17 cellular contexts compared by ENCODE assay signal in genomic region chr3:1908651-1909445, GRCh38.
DNase-seq lines count a peak whose midpoint lies in the region; TF ChIP-seq lines count a peak whose summit lies in the region.
"Had no signal": no experiment of that assay in that cellular context is flagged by ENCODE, and none has a peak within 500 bp of the region (broad histone marks: within the 10 kb centered on the region; RNA-seq: fewer than 3 reads in every experiment).

No MANE protein-coding gene starts in this region.

- no peaks in the 10 kb centered on the region for H3K36me3 ChIP-seq in prostate gland
- H3K36me3 ChIP-seq in brain microvascular endothelial cell (replicated peaks) = no peaks in the 10 kb centered on the region
- H3K36me3 ChIP-seq: MG63, Peyer's patch had no signal

- WGBS in prostate gland = 29% methylated on average over 2 of the region's 2 CpGs

- H3K4me3 ChIP-seq in prostate gland (no peak overlapping the region), brain microvascular endothelial cell (ENCODE audit: low read depth, low read length) (no peak overlapping the region)
- H3K4me3 ChIP-seq: MG63, Peyer's patch, SK-N-MC had no signal

- intact Hi-C loops in prostate gland (cut with DNase I) = no loop called here

- TF ChIP-seq CTCF in prostate gland (IDR thresholded peaks at IDR 0.05) (no peak), brain microvascular endothelial cell (IDR thresholded peaks at IDR 0.05; ENCODE audit: low read depth, low read length, missing control alignments) (no peak)

- H3K4me1 ChIP-seq in prostate gland (replicated peaks) = no peaks in the 10 kb centered on the region
- H3K4me1 ChIP-seq: Peyer's patch had no signal

- DNase-seq in G401 (ENCODE audit: low spot score) (peak; percentile 70), NCI-H524 (lab: John Stamatoyannopoulos, UW) (peak; percentile 7 to 66), cerebellar cortex (ENCODE audit: low spot score) (peak; percentile 58), prostate gland (ENCODE audit: low spot score) (peak; percentile 13), middle frontal gyrus (ENCODE audit: extremely low spot score, low spot score) (no peak), brain microvascular endothelial cell (no peak), amygdala (lab: John Stamatoyannopoulos, UW) (no peak)
- DNase-seq: ACHN, AML-193, COR-L47, DMS153, MG63, NCI-H1930, NCI-H2171 treated with DMSO at 0.1 percent for 48 hours, Peyer's patch had no signal

- no peak for TF ChIP-seq POLR2A in prostate gland (IDR thresholded peaks at IDR 0.05)

- no peaks in the 10 kb centered on the region for H3K9me3 ChIP-seq in prostate gland
- H3K9me3 ChIP-seq: MG63, Peyer's patch had no signal

- no peaks in the 10 kb centered on the region for H3K27me3 ChIP-seq in prostate gland (replicated peaks; ENCODE audit: insufficient read depth)
- no peaks in the 10 kb centered on the region for H3K27me3 ChIP-seq in brain microvascular endothelial cell (replicated peaks)
- H3K27me3 ChIP-seq: MG63, Peyer's patch had no signal

- in situ Hi-C loops in G401 (cut with HindIII; ENCODE audit: low sequenced_read_pairs) = no loop called here
- in situ Hi-C loops in brain microvascular endothelial cell (cut with HindIII; ENCODE audit: low pct_ligation_motif_present, low sequenced_read_pairs) = no loop called here

- no peak overlapping the region for H3K27ac ChIP-seq in prostate gland
- H3K27ac ChIP-seq in brain microvascular endothelial cell = no peak overlapping the region
- H3K27ac ChIP-seq: KMS-11, Peyer's patch, SK-N-MC had no signal

Comparison
In these comparisons a context has a peak if more than half of its experiments do, and no peak if none do; other contexts are left out.
1. DNase-seq: peak in G401 (single experiment), NCI-H524 (2 of 2), cerebellar cortex (single experiment) and prostate gland (single experiment); none in middle frontal gyrus (single experiment), brain microvascular endothelial cell (single experiment) and amygdala (0 of 56).